8 cellular contexts compared by ENCODE assay signal in genomic region chr6:133240511-133241087, GRCh38. TPM values are rescaled to one million over a fixed set of nuclear protein-coding genes. Genes with fewer than 3 reads are reported as not detected.
DNase-seq lines count a peak whose midpoint lies in the region; ATAC-seq and TF ChIP-seq lines count a peak whose summit lies in the region.

No MANE protein-coding gene starts in this region.

- peaks cover 7% of the 10 kb centered on the region for H3K4me1 Mint-ChIP-seq in activated CD4-positive, alpha-beta memory T cell treated with anti-CD3 and anti-CD28 coated beads for 36 hours (ENCODE audit: low read depth)
- H3K4me1 Mint-ChIP-seq in activated CD4-positive, alpha-beta memory T cell treated with anti-CD3 and anti-CD28 coated beads, Interleukin-2, amount 10 ng/mL, durations not matched to agents 7 days and 5 days = peaks cover 8% of the 10 kb centered on the region

- peaks cover 51% of the 10 kb centered on the region for H3K27me3 ChIP-seq in brain microvascular endothelial cell (replicated peaks)
- H3K27me3 ChIP-seq in left lung = peaks cover 53 to 72% of the 10 kb centered on the region in 2 donors
- H3K27me3 ChIP-seq in transverse colon = peaks cover 66% of the 10 kb centered on the region

- no peaks in the 10 kb centered on the region for H3K9me3 ChIP-seq in left lung
- H3K9me3 ChIP-seq in transverse colon = no peaks in the 10 kb centered on the region

- H3K36me3 ChIP-seq in brain microvascular endothelial cell (replicated peaks) = no peaks in the 10 kb centered on the region
- no peaks in the 10 kb centered on the region for H3K36me3 ChIP-seq in left lung
- no peaks in the 10 kb centered on the region for H3K36me3 ChIP-seq in transverse colon

- H3K27ac Mint-ChIP-seq in activated CD4-positive, alpha-beta memory T cell treated with anti-CD3 and anti-CD28 coated beads for 36 hours = no peak overlapping the region
- no peak overlapping the region for H3K27ac Mint-ChIP-seq in activated CD4-positive, alpha-beta memory T cell treated with anti-CD3 and anti-CD28 coated beads, Interleukin-2, amount 10 ng/mL, durations not matched to agents 7 days and 5 days

- intact Hi-C loops in activated CD4-positive, alpha-beta memory T cell treated with anti-CD3 and anti-CD28 coated beads for 36 hours (cut with micrococcal nuclease) = no loop called here
- intact Hi-C loops in left lung (cut with DNase I) = no loop called here
- intact Hi-C loops in transverse colon (cut with DNase I; ENCODE audit: low total_unique reads) = no loop called here

- no peak overlapping the region for H3K27ac ChIP-seq in brain microvascular endothelial cell
- H3K27ac ChIP-seq in left lung = no peak overlapping the region
- H3K27ac ChIP-seq in transverse colon = no peak overlapping the region

- in situ Hi-C loops in brain microvascular endothelial cell (cut with HindIII; ENCODE audit: low pct_ligation_motif_present, low sequenced_read_pairs) = no loop called here
- in situ Hi-C loops in transverse colon (cut with MboI; ENCODE audit: low pct_ligation_motif_present in 1 of 4, low pct_unique_long_range_greater_than_20kb in 1 of 4, low sequenced_read_pairs in 3 of 4) = no loop called here

- POLR2A ChIA-PET in activated CD4-positive, alpha-beta memory T cell treated with anti-CD3 and anti-CD28 coated beads for 36 hours (lab: Charles Lee) = no interaction called here
- POLR2A ChIA-PET in activated CD4-positive, alpha-beta memory T cell treated with anti-CD3 and anti-CD28 coated beads, Interleukin-2, amount 10 ng/mL, durations not matched to agents 7 days and 5 days (lab: Charles Lee) = no interaction called here

- peaks cover 40% of the 10 kb centered on the region for H3K27me3 Mint-ChIP-seq in activated CD4-positive, alpha-beta memory T cell treated with anti-CD3 and anti-CD28 coated beads for 36 hours
- H3K27me3 Mint-ChIP-seq in activated CD4-positive, alpha-beta memory T cell treated with anti-CD3 and anti-CD28 coated beads, Interleukin-2, amount 10 ng/mL, durations not matched to agents 7 days and 5 days = peaks cover 51% of the 10 kb centered on the region

- DNase-seq in activated CD4-positive, alpha-beta memory T cell treated with anti-CD3 and anti-CD28 coated beads for 36 hours = no peak
- no peak for DNase-seq in activated CD4-positive, alpha-beta memory T cell treated with anti-CD3 and anti-CD28 coated beads, Interleukin-2, amount 10 ng/mL, durations not matched to agents 7 days and 5 days
- DNase-seq in brain microvascular endothelial cell = no peak
- peak in 1 of 2 donors; percentile 65 for DNase-seq in left lung
- DNase-seq in transverse colon = no peak
- DNase-seq in A172 (ENCODE audit: low spot score) = no peak

- H3K9me3 Mint-ChIP-seq in activated CD4-positive, alpha-beta memory T cell treated with anti-CD3 and anti-CD28 coated beads for 36 hours = no peaks in the 10 kb centered on the region
- no peaks in the 10 kb centered on the region for H3K9me3 Mint-ChIP-seq in activated CD4-positive, alpha-beta memory T cell treated with anti-CD3 and anti-CD28 coated beads, Interleukin-2, amount 10 ng/mL, durations not matched to agents 7 days and 5 days

- TF ChIP-seq POLR2A in transverse colon (IDR thresholded peaks at IDR 0.05) = no peak

- H3K4me3 Mint-ChIP-seq in activated CD4-positive, alpha-beta memory T cell treated with anti-CD3 and anti-CD28 coated beads for 36 hours = peak overlapping the region; percentile 4
- H3K4me3 Mint-ChIP-seq in activated CD4-positive, alpha-beta memory T cell treated with anti-CD3 and anti-CD28 coated beads, Interleukin-2, amount 10 ng/mL, durations not matched to agents 7 days and 5 days = no peak overlapping the region

- TF ChIP-seq CTCF in brain microvascular endothelial cell (IDR thresholded peaks at IDR 0.05; ENCODE audit: low read depth, low read length, missing control alignments) = peak; percentile 49
- TF ChIP-seq CTCF in left lung (IDR thresholded peaks at IDR 0.05) = no peak
- no peak for TF ChIP-seq CTCF in transverse colon (IDR thresholded peaks at IDR 0.05)

- 14 to 60% methylated on average over 1 to 34 of the region's 37 CpGs for WGBS in transverse colon (ENCODE audit: low coverage in 1 of 2), 2 donors

- H3K36me3 Mint-ChIP-seq in activated CD4-positive, alpha-beta memory T cell treated with anti-CD3 and anti-CD28 coated beads for 36 hours = no peaks in the 10 kb centered on the region
- H3K36me3 Mint-ChIP-seq in activated CD4-positive, alpha-beta memory T cell treated with anti-CD3 and anti-CD28 coated beads, Interleukin-2, amount 10 ng/mL, durations not matched to agents 7 days and 5 days (ENCODE audit: low read depth) = no peaks in the 10 kb centered on the region

- no peak for TF ChIP-seq EP300 in transverse colon (IDR thresholded peaks at IDR 0.05; ENCODE audit: low read depth)

- CTCF ChIA-PET in activated CD4-positive, alpha-beta memory T cell treated with anti-CD3 and anti-CD28 coated beads for 36 hours (lab: Charles Lee) = no interaction called here
- CTCF ChIA-PET in activated CD4-positive, alpha-beta memory T cell treated with anti-CD3 and anti-CD28 coated beads, Interleukin-2, amount 10 ng/mL, durations not matched to agents 7 days and 5 days (lab: Charles Lee) = no interaction called here

- H3K4me1 ChIP-seq in left lung (peaks cover 5 to 10% of the 10 kb centered on the region in 2 donors), transverse colon (peaks cover 0 to 24% (median 10%) of the 10 kb centered on the region in 4 donors)

- no peak for ATAC-seq in left lung
- no peak for ATAC-seq in GM21576 (IDR thresholded peaks at IDR 0.05; ENCODE audit: unreplicated experiment)
- ATAC-seq in HG02763 (IDR thresholded peaks at IDR 0.05; ENCODE audit: unreplicated experiment) = no peak

- peak overlapping the region; percentile 54 for H3K4me3 ChIP-seq in brain microvascular endothelial cell (ENCODE audit: low read depth, low read length)
- H3K4me3 ChIP-seq in left lung = peak overlapping the region; percentile 18 to 32
- peak overlapping the region in 3 of 4 donors; percentile 26 to 43 (median 31) for H3K4me3 ChIP-seq in transverse colon

RNA-seq across cellular contexts. Expression of gene EYA4, which starts 0.6 kb away (rescaled TPM):
- not detected for total RNA-seq in activated CD4-positive, alpha-beta memory T cell treated with anti-CD3 and anti-CD28 coated beads for 36 hours
- total RNA-seq in activated CD4-positive, alpha-beta memory T cell treated with anti-CD3 and anti-CD28 coated beads, Interleukin-2, amount 10 ng/mL, durations not matched to agents 7 days and 5 days = not detected
- total RNA-seq in left lung = 1 to 10 TPM; 1.0 to 2.2 TPM
- under 1 TPM in 2 of 4 donors, not detected in 2; 0.27 to 0.64 TPM for total RNA-seq in transverse colon
- total RNA-seq in A172 (2014; rRNA removed; shearing (Covaris generic)) = 0.02 TPM in 1 of 2 replicates, not detected in the other
